20 cellular contexts compared by ENCODE assay signal in genomic region chr5:137221914-137222313, GRCh38.
"Had no signal": no experiment of that assay in that cellular context is flagged by ENCODE, and none has a peak within 500 bp of the region (broad histone marks: within the 10 kb centered on the region; RNA-seq: fewer than 3 reads in every experiment).

No MANE protein-coding gene starts in this region.

- DNase-seq: activated CD4-positive, alpha-beta T cell treated with anti-CD3 and anti-CD28 coated beads for 1 hour; activated CD4-positive, alpha-beta T cell treated with anti-CD3 and anti-CD28 coated beads, Interleukin-2, amount 50 U/mL, for 1 hour; activated T-cell treated with anti-CD3 and anti-CD28 coated beads, Interleukin-2, amount 50 U/mL, for 1 hour; brain microvascular endothelial cell; caudate nucleus; dermis blood vessel endothelial cell; effector CD8-positive, alpha-beta T cell; erythroblast; foreskin fibroblast; heart right ventricle; islet precursor cell; left cardiac atrium; midbrain; natural killer cell; pancreas; psoas muscle; spleen; stimulated activated CD4-positive, alpha-beta T cell treated with anti-CD3 and anti-CD28 coated beads, Interleukin-4, amount 100 ng/mL, for 1 hour; stimulated activated naive CD4-positive, alpha-beta T cell treated with Interleukin-2 at 50 U/mL for 16 hours; upper lobe of left lung had no signal
